Comparison of ENCODE assay signal across 1 cellular context in genomic region chr19:19224852-19225494, GRCh38.
TF ChIP-seq lines count a peak whose summit lies in the region.

No MANE protein-coding gene starts in this region.

TF ChIP-seq in HepG2, 621 proteins besides CTCF, POLR2A, EP300 and RAD21 (continued from another document and continues in another):
- no peak for TF ChIP-seq NCOA1 (CRISPR knock-in tag; IDR thresholded peaks at IDR 0.05)
- peak; percentile 54; the same call in 1 of the 2 replicates for TF ChIP-seq ZNF12 (CRISPR knock-in tag; IDR thresholded peaks at IDR 0.05)
- 0 out of 2 replicates have a peak, but pooled peaks have one; percentile 67 for TF ChIP-seq BATF2 (CRISPR knock-in tag; IDR thresholded peaks at IDR 0.05)
- TF ChIP-seq ZZZ3 (CRISPR knock-in tag; IDR thresholded peaks at IDR 0.05; ENCODE audit: borderline replicate concordance), result no peak
- TF ChIP-seq FOXM1 (CRISPR knock-in tag; IDR thresholded peaks at IDR 0.05), result no peak; the same call in 1 of the 2 replicates
- TF ChIP-seq GTF3A (CRISPR knock-in tag; conservative IDR thresholded peaks at IDR 0.05), result no peak
- TF ChIP-seq ATF5 (CRISPR knock-in tag; IDR thresholded peaks at IDR 0.05; ENCODE audit: low read depth), result 0 out of 2 replicates have a peak, but pooled peaks have one; percentile 60
- TF ChIP-seq SRSF1 (optimal IDR thresholded peaks at IDR 0.05; ENCODE audit: low read depth, low read length), result no peak
- no peak for TF ChIP-seq PRDM10 (CRISPR knock-in tag; IDR thresholded peaks at IDR 0.05; ENCODE audit: low read depth)
- 0 out of 2 replicates have a peak, but pooled peaks have one; percentile 62 for TF ChIP-seq ZNF747 (CRISPR knock-in tag; IDR thresholded peaks at IDR 0.05; ENCODE audit: borderline replicate concordance)
- no peak for TF ChIP-seq MBNL3 (CRISPR knock-in tag; conservative IDR thresholded peaks at IDR 0.05)
- TF ChIP-seq ZNF512 (CRISPR knock-in tag; IDR thresholded peaks at IDR 0.05), result no peak
- TF ChIP-seq ONECUT2 (CRISPR knock-in tag; IDR thresholded peaks at IDR 0.05), result no peak
- TF ChIP-seq ZNF292 (CRISPR knock-in tag; IDR thresholded peaks at IDR 0.05; ENCODE audit: borderline replicate concordance, low read depth), result no peak
- peak; percentile 50; the same call in 1 of the 2 replicates for TF ChIP-seq ZNF746 (CRISPR knock-in tag; IDR thresholded peaks at IDR 0.05)
- TF ChIP-seq NCOA2 (CRISPR knock-in tag; IDR thresholded peaks at IDR 0.05), result peak; percentile 9; the same call in 1 of the 2 replicates
- TF ChIP-seq SRSF4 (IDR thresholded peaks at IDR 0.05; ENCODE audit: low read depth, low read length, poor library complexity, severe bottlenecking), result no peak
- TF ChIP-seq PREB (CRISPR knock-in tag; IDR thresholded peaks at IDR 0.05), result no peak
- TF ChIP-seq ZNF7 (CRISPR knock-in tag; IDR thresholded peaks at IDR 0.05), result no peak
- peak; percentile 51 for TF ChIP-seq HNRNPLL (IDR thresholded peaks at IDR 0.05; ENCODE audit: low read depth, low read length, poor library complexity, severe bottlenecking)
- no peak for TF ChIP-seq KIAA2018 (CRISPR knock-in tag; IDR thresholded peaks at IDR 0.05; ENCODE audit: borderline replicate concordance)
- TF ChIP-seq ZNF251 (CRISPR knock-in tag; IDR thresholded peaks at IDR 0.05), result peak; percentile 60; the same call in 1 of the 2 replicates
- TF ChIP-seq NR2F1 (CRISPR knock-in tag; IDR thresholded peaks at IDR 0.05), result no peak
- TF ChIP-seq ZKSCAN8 (CRISPR knock-in tag; IDR thresholded peaks at IDR 0.05; ENCODE audit: borderline replicate concordance), result no peak
- no peak for TF ChIP-seq TCF12 (IDR thresholded peaks at IDR 0.05)
- TF ChIP-seq TCF12 (CRISPR knock-in tag; IDR thresholded peaks at IDR 0.05), result no peak
- TF ChIP-seq ZNF552 (CRISPR knock-in tag; IDR thresholded peaks at IDR 0.05; ENCODE audit: borderline replicate concordance), result peak; percentile 70; the same call in 1 of the 2 replicates
- no peak for TF ChIP-seq ISX (CRISPR knock-in tag; conservative IDR thresholded peaks at IDR 0.05)
- peak; percentile 84 for TF ChIP-seq ZFP91 (CRISPR knock-in tag; IDR thresholded peaks at IDR 0.05; ENCODE audit: borderline replicate concordance)
- TF ChIP-seq ELK4 (CRISPR knock-in tag; IDR thresholded peaks at IDR 0.05; ENCODE audit: borderline replicate concordance), result no peak
- no peak for TF ChIP-seq ATM (IDR thresholded peaks at IDR 0.05; ENCODE audit: borderline replicate concordance)
- TF ChIP-seq MAX (IDR thresholded peaks at IDR 0.05), result peak; percentile 90
- no peak for TF ChIP-seq CSRNP2 (CRISPR knock-in tag; conservative IDR thresholded peaks at IDR 0.05; ENCODE audit: low read depth)
- peak; percentile 50; the same call in 1 of the 2 replicates for TF ChIP-seq ETV5 (CRISPR knock-in tag; IDR thresholded peaks at IDR 0.05; ENCODE audit: borderline replicate concordance)
- no peak for TF ChIP-seq NR2F2 (IDR thresholded peaks at IDR 0.05; ENCODE audit: borderline replicate concordance, low read depth)
- TF ChIP-seq RELA (CRISPR knock-in tag; IDR thresholded peaks at IDR 0.05), result no peak
- no peak for TF ChIP-seq ZNF570 (CRISPR knock-in tag; IDR thresholded peaks at IDR 0.05; ENCODE audit: borderline replicate concordance)
- 0 out of 2 replicates have a peak, but pooled peaks have one; percentile 23 for TF ChIP-seq CHD4 (IDR thresholded peaks at IDR 0.05; ENCODE audit: borderline replicate concordance, low read length)
- no peak for TF ChIP-seq ZNF10 (CRISPR knock-in tag; IDR thresholded peaks at IDR 0.05; ENCODE audit: borderline replicate concordance, low read depth)
- TF ChIP-seq GATAD2A (CRISPR knock-in tag; IDR thresholded peaks at IDR 0.05), result peak; percentile 27; the same call in 1 of the 2 replicates
- TF ChIP-seq RFX3 (CRISPR knock-in tag; IDR thresholded peaks at IDR 0.05), result no peak
